8 cellular contexts compared by ENCODE assay signal in the genomic region with DNA sequence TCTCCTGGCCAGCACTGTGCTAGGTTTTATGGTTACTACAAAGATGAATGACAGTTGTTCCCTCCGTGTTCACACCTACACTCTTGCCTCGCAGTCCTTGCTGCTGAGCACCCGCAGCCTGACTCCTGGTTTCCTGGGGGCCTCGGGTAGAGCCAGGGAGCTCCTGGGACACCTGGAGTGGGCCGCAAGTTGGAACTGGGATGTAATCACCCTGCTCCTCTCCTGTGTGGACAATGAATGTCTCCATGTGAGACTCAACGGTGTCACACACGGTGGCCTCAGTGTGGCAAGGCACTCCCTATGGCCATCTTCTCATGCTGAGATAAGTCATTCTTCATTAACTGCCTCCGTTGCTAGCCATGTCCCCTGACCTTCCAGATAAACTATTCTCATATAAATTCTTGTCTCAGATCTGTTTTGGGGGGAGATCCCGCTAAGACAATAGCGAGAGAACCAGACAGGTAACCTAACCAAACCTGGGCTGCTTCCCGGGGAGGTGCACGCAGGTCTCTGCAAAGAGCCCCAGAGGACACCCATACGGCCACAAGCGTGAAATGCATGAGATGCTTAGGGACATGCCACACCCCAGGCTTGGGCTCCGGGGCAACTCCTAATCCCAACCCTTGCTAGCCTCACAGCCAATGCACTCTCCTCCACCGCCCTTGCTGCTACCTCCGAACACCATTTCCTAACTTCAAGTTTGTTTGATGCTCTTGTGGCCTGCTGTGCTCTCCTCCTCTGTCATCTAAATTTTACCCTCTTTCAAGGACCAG.
"Had no signal": no experiment of that assay in that cellular context is flagged by ENCODE, and none has a peak within 500 bp of the region (broad histone marks: within the 10 kb centered on the region; RNA-seq: fewer than 3 reads in every experiment).

No MANE protein-coding gene starts in this region.

- DNase-seq: activated CD4-positive, CD25-positive, alpha-beta regulatory T cell treated with anti-CD3 and anti-CD28 coated beads, Interleukin-2, amount 50 U/mL, for 72 hours; activated gamma-delta T cell; effector memory CD8-positive, alpha-beta T cell; foreskin fibroblast; hypothalamus; islet precursor cell; midbrain had no signal

- H3K36me3 ChIP-seq: cardiac muscle cell had no signal

- H3K27ac ChIP-seq: cardiac muscle cell had no signal

- ATAC-seq: effector memory CD8-positive, alpha-beta T cell had no signal

- H3K27me3 ChIP-seq: cardiac muscle cell had no signal

- H3K4me3 ChIP-seq: cardiac muscle cell had no signal
